In the genomic region with DNA sequence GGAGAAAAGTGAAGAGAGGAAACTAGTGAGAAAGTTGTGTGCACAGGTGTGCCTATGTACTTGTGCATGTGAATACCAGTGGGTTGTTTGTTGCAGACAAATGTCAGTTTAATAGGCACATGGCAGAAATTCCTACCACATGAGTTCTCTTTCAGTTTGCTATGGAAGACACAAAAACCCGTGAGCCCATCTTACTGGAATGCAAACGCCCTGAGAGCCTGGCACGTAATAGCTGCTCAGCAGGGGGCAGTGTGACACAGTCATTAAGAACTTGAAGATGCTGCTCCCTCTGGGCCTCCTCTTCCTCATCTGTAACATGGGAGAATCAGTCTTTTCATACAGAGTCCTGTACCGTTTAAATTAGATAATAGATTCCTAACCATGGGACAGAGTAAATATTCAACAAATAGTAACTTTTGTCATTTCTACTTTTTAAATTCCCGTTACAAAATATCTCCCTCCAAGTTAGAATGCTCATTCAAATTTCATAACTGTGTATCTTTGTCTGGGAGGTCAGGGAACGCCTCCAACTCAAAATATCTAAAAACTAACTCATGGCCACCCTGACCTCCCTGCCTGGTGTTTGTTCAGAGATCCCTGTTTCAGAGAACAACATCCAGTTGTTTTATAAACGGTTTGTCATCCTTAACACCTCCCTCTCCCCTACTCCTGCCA, we compare ENCODE assay signal across 8 cellular contexts.
DNase-seq lines count a peak whose midpoint lies in the region; ATAC-seq, FAIRE-seq and TF ChIP-seq lines count a peak whose summit lies in the region.

No MANE protein-coding gene starts in this region.

- no peak overlapping the region for H3K27ac Mint-ChIP-seq in activated naive CD4-positive, alpha-beta T cell treated with anti-CD3 and anti-CD28 coated beads for 36 hours

- H3K9me3 Mint-ChIP-seq in activated naive CD4-positive, alpha-beta T cell treated with anti-CD3 and anti-CD28 coated beads for 36 hours: peaks cover 3% of the 10 kb centered on the region

- intact Hi-C loops in activated naive CD4-positive, alpha-beta T cell treated with anti-CD3 and anti-CD28 coated beads for 36 hours (cut with micrococcal nuclease): loop anchor here (2.0 kb wide), 2 partner anchors 805 to 1077 kb away; no protein-coding TSS in a partner anchor
- intact Hi-C loops in tibial artery (cut with DNase I; ENCODE audit: low total_unique reads): no loop called here

- H2AFZ ChIP-seq in keratinocyte (ENCODE audit: control insufficient read depth, low read length): no peak overlapping the region

- H3K4me2 ChIP-seq in keratinocyte (ENCODE audit: control insufficient read depth, extremely low read depth, insufficient read depth, low read depth, low read length): no peak overlapping the region

- H3K27me3 ChIP-seq in keratinocyte (ENCODE audit: control insufficient read depth, extremely low read depth, insufficient read depth, low read length) (no peaks in the 10 kb centered on the region), tibial artery (no peaks in the 10 kb centered on the region)

- ATAC-seq in GM21367 (IDR thresholded peaks at IDR 0.05; ENCODE audit: unreplicated experiment): no peak
- no peak for ATAC-seq in GM18505 (IDR thresholded peaks at IDR 0.05; ENCODE audit: unreplicated experiment)

- TF ChIP-seq CTCF in keratinocyte (optimal IDR thresholded peaks at IDR 0.05 in 1 of 3, IDR thresholded peaks at IDR 0.05 in 1 of 3, conservative IDR thresholded peaks at IDR 0.05 in 1 of 3; ENCODE audit: extremely low read depth in 1 of 3, insufficient read depth in 2 of 3, low read length in 3 of 3): peak; percentile 64 to 84 (median 81)
- peak; percentile 41 to 49 for TF ChIP-seq CTCF in tibial artery (IDR thresholded peaks at IDR 0.05)

- H3K36me3 ChIP-seq in keratinocyte (ENCODE audit: control insufficient read depth in 2 of 2, extremely low read depth in 1 of 2, insufficient read depth in 2 of 2, low read length in 2 of 2): no peaks in the 10 kb centered on the region
- no peaks in the 10 kb centered on the region for H3K36me3 ChIP-seq in tibial artery

- no peaks in the 10 kb centered on the region for H3K9me1 ChIP-seq in keratinocyte (ENCODE audit: control insufficient read depth, extremely low read depth, insufficient read depth, low read length)

- no peaks in the 10 kb centered on the region for H3K27me3 Mint-ChIP-seq in activated naive CD4-positive, alpha-beta T cell treated with anti-CD3 and anti-CD28 coated beads for 36 hours (ENCODE audit: low read depth)

- CTCF ChIA-PET in activated naive CD4-positive, alpha-beta T cell treated with anti-CD3 and anti-CD28 coated beads for 36 hours (lab: Charles Lee): no interaction called here

- TF ChIP-seq POLR2A in GM18505 (IDR thresholded peaks at IDR 0.05; ENCODE audit: borderline replicate concordance, extremely low read depth, insufficient read depth, insufficient read length): no peak

- no peaks in the 10 kb centered on the region for H3K79me2 ChIP-seq in keratinocyte (ENCODE audit: control insufficient read depth, insufficient read depth, low read length)

- in situ Hi-C loops in T47D (cut with HindIII; ENCODE audit: low pct_unique_long_range_greater_than_20kb, low sequenced_read_pairs): no loop called here

- no peaks in the 10 kb centered on the region for H3K9me3 ChIP-seq in keratinocyte (ENCODE audit: control insufficient read depth, low read depth, low read length)
- H3K9me3 ChIP-seq in tibial artery: no peaks in the 10 kb centered on the region

- no peak overlapping the region for H3K9ac ChIP-seq in keratinocyte (ENCODE audit: control insufficient read depth, extremely low read depth, insufficient read depth, low read length)

- peak; percentile 67 for FAIRE-seq in keratinocyte (lab: Jason Lieb, UNC)

- dilution Hi-C loops in keratinocyte (cut with MboI; ENCODE audit: extremely low pct_ligation_motif_present, low sequenced_read_pairs): no loop called here

- H3K36me3 Mint-ChIP-seq in activated naive CD4-positive, alpha-beta T cell treated with anti-CD3 and anti-CD28 coated beads for 36 hours (ENCODE audit: low read depth): no peaks in the 10 kb centered on the region

- no peaks in the 10 kb centered on the region for H3K4me1 ChIP-seq in keratinocyte (ENCODE audit: control insufficient read depth, extremely low read depth, insufficient read depth, low read length)
- H3K4me1 ChIP-seq in tibial artery: no peaks in the 10 kb centered on the region

- no peaks in the 10 kb centered on the region for H3K4me1 Mint-ChIP-seq in activated naive CD4-positive, alpha-beta T cell treated with anti-CD3 and anti-CD28 coated beads for 36 hours (ENCODE audit: low read depth)

- H3K4me3 ChIP-seq in keratinocyte (ENCODE audit: control insufficient read depth in 2 of 3, extremely low read depth in 1 of 3, insufficient read depth in 2 of 3, low read depth in 1 of 3, low read length in 3 of 3): no peak overlapping the region
- no peak overlapping the region for H3K4me3 ChIP-seq in tibial artery

- no peak overlapping the region for H3K4me3 Mint-ChIP-seq in activated naive CD4-positive, alpha-beta T cell treated with anti-CD3 and anti-CD28 coated beads for 36 hours

- H4K20me1 ChIP-seq in keratinocyte (ENCODE audit: control insufficient read depth, extremely low read depth, insufficient read depth, low read length): no peaks in the 10 kb centered on the region

- H3K27ac ChIP-seq in keratinocyte (ENCODE audit: control insufficient read depth, insufficient read depth, low read length) (no peak overlapping the region), tibial artery (no peak overlapping the region)

- peak; percentile 49 for DNase-seq in activated naive CD4-positive, alpha-beta T cell treated with anti-CD3 and anti-CD28 coated beads for 36 hours
- DNase-seq in activated naive CD4-positive, alpha-beta T cell treated with Interleukin-2 at 50 U/mL for 16 hours: no peak
- DNase-seq in NCI-H526 treated with DMSO at 0.1 percent for 48 hours (lab: John Stamatoyannopoulos, UW) (peak; percentile 7), T47D (ENCODE audit: low read depth in 1 of 2, low spot score in 1 of 2) (peak; percentile 11 to 75), keratinocyte (ENCODE audit: low read depth, low spot score) (peak; percentile 26), tibial artery (peak; percentile 80 to 84)
